1 cellular context compared by ENCODE assay signal in the genomic region with DNA sequence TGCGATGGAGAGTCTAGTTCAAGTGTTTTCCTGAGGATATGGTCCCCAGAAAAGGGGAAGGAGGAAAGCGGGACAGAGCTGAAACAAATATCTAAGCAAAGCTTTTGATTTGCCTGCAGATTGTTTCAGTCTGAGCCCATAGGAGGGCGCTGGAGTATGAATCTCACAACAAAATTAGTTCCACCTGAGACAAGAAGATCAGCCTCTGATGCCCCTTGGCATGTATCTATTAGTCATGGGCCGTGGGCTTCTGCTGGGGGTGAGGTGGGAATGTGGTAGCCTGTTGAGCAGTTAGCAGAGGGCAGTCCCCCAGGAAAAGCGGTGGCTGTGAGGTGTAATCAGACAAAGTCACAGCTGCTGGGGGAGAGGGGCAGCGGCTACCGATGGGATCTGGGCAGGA.
TF ChIP-seq lines count a peak whose summit lies in the region.

No MANE protein-coding gene starts in this region.

TF ChIP-seq in WTC11, 78 proteins besides CTCF, POLR2A, EP300 and RAD21 (continued from another document):
- TF ChIP-seq, protein P1, sequence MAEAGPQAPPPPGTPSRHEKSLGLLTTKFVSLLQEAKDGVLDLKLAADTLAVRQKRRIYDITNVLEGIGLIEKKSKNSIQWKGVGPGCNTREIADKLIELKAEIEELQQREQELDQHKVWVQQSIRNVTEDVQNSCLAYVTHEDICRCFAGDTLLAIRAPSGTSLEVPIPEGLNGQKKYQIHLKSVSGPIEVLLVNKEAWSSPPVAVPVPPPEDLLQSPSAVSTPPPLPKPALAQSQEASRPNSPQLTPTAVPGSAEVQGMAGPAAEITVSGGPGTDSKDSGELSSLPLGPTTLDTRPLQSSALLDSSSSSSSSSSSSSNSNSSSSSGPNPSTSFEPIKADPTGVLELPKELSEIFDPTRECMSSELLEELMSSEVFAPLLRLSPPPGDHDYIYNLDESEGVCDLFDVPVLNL (CRISPR knock-in tag; IDR thresholded peaks at IDR 0.05; ENCODE audit: borderline replicate concordance, low read depth), result no peak
- TF ChIP-seq, protein P2, sequence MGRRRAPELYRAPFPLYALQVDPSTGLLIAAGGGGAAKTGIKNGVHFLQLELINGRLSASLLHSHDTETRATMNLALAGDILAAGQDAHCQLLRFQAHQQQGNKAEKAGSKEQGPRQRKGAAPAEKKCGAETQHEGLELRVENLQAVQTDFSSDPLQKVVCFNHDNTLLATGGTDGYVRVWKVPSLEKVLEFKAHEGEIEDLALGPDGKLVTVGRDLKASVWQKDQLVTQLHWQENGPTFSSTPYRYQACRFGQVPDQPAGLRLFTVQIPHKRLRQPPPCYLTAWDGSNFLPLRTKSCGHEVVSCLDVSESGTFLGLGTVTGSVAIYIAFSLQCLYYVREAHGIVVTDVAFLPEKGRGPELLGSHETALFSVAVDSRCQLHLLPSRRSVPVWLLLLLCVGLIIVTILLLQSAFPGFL (CRISPR knock-in tag; IDR thresholded peaks at IDR 0.05; ENCODE audit: borderline replicate concordance), result no peak
- TF ChIP-seq ZNF425 (CRISPR knock-in tag; conservative IDR thresholded peaks at IDR 0.05), result no peak
- TF ChIP-seq, protein P3, sequence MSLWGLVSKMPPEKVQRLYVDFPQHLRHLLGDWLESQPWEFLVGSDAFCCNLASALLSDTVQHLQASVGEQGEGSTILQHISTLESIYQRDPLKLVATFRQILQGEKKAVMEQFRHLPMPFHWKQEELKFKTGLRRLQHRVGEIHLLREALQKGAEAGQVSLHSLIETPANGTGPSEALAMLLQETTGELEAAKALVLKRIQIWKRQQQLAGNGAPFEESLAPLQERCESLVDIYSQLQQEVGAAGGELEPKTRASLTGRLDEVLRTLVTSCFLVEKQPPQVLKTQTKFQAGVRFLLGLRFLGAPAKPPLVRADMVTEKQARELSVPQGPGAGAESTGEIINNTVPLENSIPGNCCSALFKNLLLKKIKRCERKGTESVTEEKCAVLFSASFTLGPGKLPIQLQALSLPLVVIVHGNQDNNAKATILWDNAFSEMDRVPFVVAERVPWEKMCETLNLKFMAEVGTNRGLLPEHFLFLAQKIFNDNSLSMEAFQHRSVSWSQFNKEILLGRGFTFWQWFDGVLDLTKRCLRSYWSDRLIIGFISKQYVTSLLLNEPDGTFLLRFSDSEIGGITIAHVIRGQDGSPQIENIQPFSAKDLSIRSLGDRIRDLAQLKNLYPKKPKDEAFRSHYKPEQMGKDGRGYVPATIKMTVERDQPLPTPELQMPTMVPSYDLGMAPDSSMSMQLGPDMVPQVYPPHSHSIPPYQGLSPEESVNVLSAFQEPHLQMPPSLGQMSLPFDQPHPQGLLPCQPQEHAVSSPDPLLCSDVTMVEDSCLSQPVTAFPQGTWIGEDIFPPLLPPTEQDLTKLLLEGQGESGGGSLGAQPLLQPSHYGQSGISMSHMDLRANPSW (CRISPR knock-in tag; conservative IDR thresholded peaks at IDR 0.05; ENCODE audit: low read depth), result no peak
- no peak for TF ChIP-seq ZNF532 (CRISPR knock-in tag; IDR thresholded peaks at IDR 0.05; ENCODE audit: borderline replicate concordance)
TF ChIP-seq in WTC11: peak in this region for 0.
